14 cellular contexts compared by ENCODE assay signal in the genomic region with DNA sequence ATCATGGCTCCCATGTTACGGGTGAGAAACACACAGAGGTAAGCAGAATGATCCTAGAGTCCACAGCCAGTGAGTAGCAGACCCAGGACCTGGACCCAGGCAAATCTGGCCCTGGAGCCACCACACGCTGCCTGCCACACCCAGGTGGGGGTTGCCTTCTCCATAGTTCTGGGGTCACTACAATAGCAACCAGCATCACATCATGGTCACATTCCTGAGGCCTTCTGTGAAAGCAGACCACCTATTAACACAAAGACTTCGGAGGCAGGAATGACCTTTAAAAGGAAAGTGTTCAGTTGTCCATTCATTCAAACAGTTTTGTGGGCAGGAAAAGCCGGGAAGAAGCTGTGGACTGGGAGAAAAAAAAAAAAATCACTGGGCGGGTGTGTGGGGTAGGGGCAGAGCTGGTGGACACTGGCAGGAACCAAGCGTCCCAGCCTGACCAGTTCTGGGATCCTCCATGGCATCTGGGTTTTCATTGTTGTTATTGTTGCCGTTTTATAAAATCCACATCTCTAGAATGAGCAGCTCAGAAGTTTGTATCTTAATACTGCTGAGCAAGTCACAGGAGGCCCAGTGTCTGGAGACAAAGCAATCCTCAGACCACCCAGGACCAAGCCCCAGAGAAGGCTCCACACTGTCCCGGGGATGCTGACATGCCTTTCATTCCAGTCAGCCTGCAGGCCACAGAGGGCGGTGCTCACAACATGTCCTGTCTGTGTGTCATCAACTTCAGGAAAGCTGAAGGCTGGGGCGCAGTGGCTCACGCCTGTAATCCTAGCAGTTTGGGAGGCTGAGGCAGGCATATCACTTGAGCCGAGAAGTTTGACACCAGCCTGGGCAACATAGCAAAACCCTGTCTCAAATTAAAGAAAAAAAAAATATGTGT.
DNase-seq lines count a peak whose midpoint lies in the region; ATAC-seq and TF ChIP-seq lines count a peak whose summit lies in the region.
"Had no signal": no experiment of that assay in that cellular context is flagged by ENCODE, and none has a peak within 500 bp of the region (broad histone marks: within the 10 kb centered on the region; RNA-seq: fewer than 3 reads in every experiment).

No MANE protein-coding gene starts in this region.

- intact Hi-C loops in head of caudate nucleus (cut with DNase I), result no loop called here
- intact Hi-C loops in Right ventricle myocardium superior (cut with DNase I), result no loop called here

- no peak overlapping the region for H4K5ac ChIP-seq in mesendoderm (ENCODE audit: low read length)

- H3K9me3 ChIP-seq in AG04450 (ENCODE audit: control insufficient read depth, insufficient read depth, low read length) (no peaks in the 10 kb centered on the region), HUES48 (ENCODE audit: control insufficient read depth, insufficient read depth, low read length) (no peaks in the 10 kb centered on the region)

- ATAC-seq in HG02610 (IDR thresholded peaks at IDR 0.05; ENCODE audit: unreplicated experiment), result no peak
- ATAC-seq in Right ventricle myocardium superior (ENCODE audit: poor library complexity), result no peak
- ATAC-seq: effector memory CD8-positive, alpha-beta T cell; left lobe of liver had no signal

- H3K79me2 ChIP-seq in mesendoderm (ENCODE audit: control insufficient read depth, insufficient read depth, low read length), result no peaks in the 10 kb centered on the region

- H3K23ac ChIP-seq in mesendoderm (ENCODE audit: low read length), result no peak overlapping the region

- no peak overlapping the region for H3K4me2 ChIP-seq in mesendoderm (ENCODE audit: low read length)
- H3K4me2 ChIP-seq: KMS-11 had no signal

- H3K4me1 ChIP-seq in HUES48 (ENCODE audit: control insufficient read depth, insufficient read depth, low read length) (peaks cover 6% of the 10 kb centered on the region; the same call in 1 of the 2 replicates), mesendoderm (ENCODE audit: control insufficient read depth, low read depth, low read length) (peaks cover 2% of the 10 kb centered on the region)

- peak overlapping the region; percentile 56 for H2BK120ac ChIP-seq in mesendoderm (ENCODE audit: low read depth, low read length)

- H3K27ac ChIP-seq in AG04450 (ENCODE audit: low read depth, low read length) (peak overlapping the region; percentile 31), HUES48 (ENCODE audit: low read depth, low read length) (peak overlapping the region; percentile 73), mesendoderm (ENCODE audit: low read depth, low read length) (peak overlapping the region; percentile 49)
- H3K27ac ChIP-seq: KMS-11 had no signal

- H3K4me3 ChIP-seq in AG04450 (ENCODE audit: low read depth, low read length), result no peak overlapping the region
- H3K4me3 ChIP-seq in HUES48 (ENCODE audit: low read depth, low read length), result no peak overlapping the region
- no peak overlapping the region for H3K4me3 ChIP-seq in choroid plexus epithelial cell (ENCODE audit: low read depth, low read length)
- H3K4me3 ChIP-seq in mesendoderm (ENCODE audit: low read length), result no peak overlapping the region

- H2BK5ac ChIP-seq in mesendoderm (ENCODE audit: low read length), result peak overlapping the region; percentile 5

- WGBS in mesendoderm (ENCODE audit: extremely low coverage, insufficient coverage, low lambda C conversion rate), result no CpG with 5 or more reads among the region's 12 CpGs

- H3K56ac ChIP-seq in mesendoderm (ENCODE audit: low read length), result no peak overlapping the region

- no peak overlapping the region for H3K4ac ChIP-seq in mesendoderm (ENCODE audit: low read depth, low read length)

- H2AK5ac ChIP-seq in mesendoderm (ENCODE audit: low read length), result peak overlapping the region; percentile 74

- no peak overlapping the region for H4K8ac ChIP-seq in mesendoderm (ENCODE audit: low read depth, low read length)

- H3K9ac ChIP-seq in HUES48 (ENCODE audit: low read depth, low read length) (no peak overlapping the region), mesendoderm (ENCODE audit: low read length) (no peak overlapping the region)
- H3K9ac ChIP-seq: KMS-11 had no signal

- peak overlapping the region; percentile 61 for H3K18ac ChIP-seq in mesendoderm (ENCODE audit: low read length)

- no peaks in the 10 kb centered on the region for H3K27me3 ChIP-seq in AG04450 (ENCODE audit: control insufficient read depth, insufficient read depth, low read length)
- H3K27me3 ChIP-seq in HUES48 (ENCODE audit: control insufficient read depth, insufficient read depth, low read length), result no peaks in the 10 kb centered on the region
- H3K27me3 ChIP-seq in mesendoderm (ENCODE audit: insufficient read depth, low read length, poor library complexity), result no peaks in the 10 kb centered on the region

- POLR2A ChIA-PET in AG04450 (lab: Yijun Ruan, JAX), result interaction anchor here (0.5 to 1.1 kb wide), 2 partner anchors 22 to 612 kb away, joined by 3 to 8 read pairs; no protein-coding TSS in a partner anchor

- no peak for TF ChIP-seq CTCF in AG04450 (IDR thresholded peaks at IDR 0.05; ENCODE audit: low read depth, low read length)
- TF ChIP-seq CTCF in choroid plexus epithelial cell (conservative IDR thresholded peaks at IDR 0.05; ENCODE audit: low read depth, low read length), result peak; percentile 29

- peak; percentile 32 for DNase-seq in AG04450 (ENCODE audit: low read depth, low spot score)
- peak; percentile 78 for DNase-seq in choroid plexus epithelial cell (ENCODE audit: low read depth)
- DNase-seq in mesendoderm, result peak; percentile 97
- DNase-seq in head of caudate nucleus, result no peak
- no peak for DNase-seq in Right ventricle myocardium superior
- no peak for DNase-seq in NCI-H510A (lab: John Stamatoyannopoulos, UW)
- DNase-seq: C1 segment of cervical spinal cord; effector memory CD8-positive, alpha-beta T cell; NCI-H748 treated with DMSO at 0.1 percent for 48 hours; stimulated activated naive CD4-positive, alpha-beta T cell treated with Interleukin-2 at 50 U/mL for 16 hours had no signal

- H2BK15ac ChIP-seq in mesendoderm (replicated peaks; ENCODE audit: low read depth), result no peak overlapping the region

- H3K79me1 ChIP-seq in mesendoderm (ENCODE audit: low read length), result no peaks in the 10 kb centered on the region

- H3K36me3 ChIP-seq in HUES48 (ENCODE audit: control insufficient read depth, insufficient read depth, low read length) (peaks cover 22% of the 10 kb centered on the region), mesendoderm (ENCODE audit: control insufficient read depth, insufficient read depth, low read length) (no peaks in the 10 kb centered on the region)

- CTCF ChIA-PET in AG04450 (lab: Charles Lee), result interaction anchor here (0.5 to 1.5 kb wide), 3 partner anchors 9 to 1320 kb away, joined by 3 to 5 read pairs (median 3); no protein-coding TSS in a partner anchor

Comparison
In these comparisons a context has a peak if more than half of its experiments do, and no peak if none do; other contexts are left out.
1. DNase-seq: peak in AG04450 (single experiment), choroid plexus epithelial cell (single experiment) and mesendoderm (single experiment); none in head of caudate nucleus (0 of 42), Right ventricle myocardium superior (single experiment) and NCI-H510A (single experiment).
2. Peak in every context shown above with its lines, with median percentiles within 50 percentile points of each other: H3K27ac ChIP-seq.